1 cellular context compared by ENCODE assay signal in genomic region chr12:53383258-53383657, GRCh38.
TF ChIP-seq lines count a peak whose summit lies in the region.

No MANE protein-coding gene starts in this region.

TF ChIP-seq in endothelial cell of umbilical vein, 7 proteins besides CTCF, POLR2A, EP300 and RAD21:
- TF ChIP-seq JUN (IDR thresholded peaks at IDR 0.05; ENCODE audit: borderline replicate concordance, insufficient read depth, insufficient read length, low read depth), result no peak
- no peak for TF ChIP-seq MYC (IDR thresholded peaks at IDR 0.05; ENCODE audit: low read depth, low read length)
- no peak for TF ChIP-seq GATA2 (IDR thresholded peaks at IDR 0.05; ENCODE audit: insufficient read depth, insufficient read length, low read depth, low read length)
- TF ChIP-seq MAX (IDR thresholded peaks at IDR 0.05; ENCODE audit: insufficient read depth, insufficient read length), result no peak
- no peak for TF ChIP-seq EZH2 (IDR thresholded peaks at IDR 0.05; ENCODE audit: borderline replicate concordance, low read depth, low read length, severe bottlenecking)
- TF ChIP-seq POLR2AphosphoS5 (IDR thresholded peaks at IDR 0.05; ENCODE audit: insufficient read depth, low read depth, low read length), result no peak
- no peak for TF ChIP-seq FOS (IDR thresholded peaks at IDR 0.05; ENCODE audit: borderline replicate concordance, insufficient read depth, low read length)
